In genomic region chr1:153456396-153456795, GRCh38 we compare ENCODE assay signal across 18 cellular contexts. TPM values are rescaled to one million over a fixed set of nuclear protein-coding genes. Genes with fewer than 3 reads are reported as not detected.
DNase-seq lines count a peak whose midpoint lies in the region.
"Had no signal": no experiment of that assay in that cellular context is flagged by ENCODE, and none has a peak within 500 bp of the region (broad histone marks: within the 10 kb centered on the region; RNA-seq: fewer than 3 reads in every experiment).

No MANE protein-coding gene starts in this region.

- no peaks in the 10 kb centered on the region for H3K9me2 ChIP-seq in Karpas-422 (replicated peaks; ENCODE audit: insufficient read depth, low read length)

- no peak overlapping the region for H3K4me3 ChIP-seq in Karpas-422 (ENCODE audit: low read length)
- H3K4me3 ChIP-seq: A549; BLaER1 treated with 17β-estradiol and CSF1 and Interleukin-3, amounts not matched to agents 10 nM and 100 nM had no signal

- no peaks in the 10 kb centered on the region for H3K79me2 ChIP-seq in Karpas-422 (ENCODE audit: low read length)

- no peaks in the 10 kb centered on the region for H4K20me1 ChIP-seq in Karpas-422 (ENCODE audit: insufficient read depth, low read depth, low read length)
- H4K20me1 ChIP-seq: BLaER1 treated with 17β-estradiol and CSF1 and Interleukin-3, amounts not matched to agents 10 nM and 100 nM had no signal

- H3K36me3 ChIP-seq in Karpas-422 (ENCODE audit: insufficient read depth, low read length), result no peaks in the 10 kb centered on the region
- H3K36me3 ChIP-seq: BLaER1 treated with 17β-estradiol and CSF1 and Interleukin-3, amounts not matched to agents 10 nM and 100 nM had no signal

- H2AFZ ChIP-seq in Karpas-422 (ENCODE audit: low read length), result no peak overlapping the region

- no peak overlapping the region for H3K27ac ChIP-seq in Karpas-422 (ENCODE audit: low read length)
- H3K27ac ChIP-seq: 22Rv1; A549; BLaER1 treated with 17β-estradiol and CSF1 and Interleukin-3, amounts not matched to agents 10 nM and 100 nM; C4-2B had no signal

- H3K27me3 ChIP-seq in Karpas-422 (ENCODE audit: low read length), result no peaks in the 10 kb centered on the region
- H3K27me3 ChIP-seq: BLaER1 treated with 17β-estradiol and CSF1 and Interleukin-3, amounts not matched to agents 10 nM and 100 nM had no signal

- no peaks in the 10 kb centered on the region for H3K9me3 ChIP-seq in Karpas-422 (ENCODE audit: low read length)
- H3K9me3 ChIP-seq: A549; BLaER1 treated with 17β-estradiol and CSF1 and Interleukin-3, amounts not matched to agents 10 nM and 100 nM; Caco-2 had no signal

- H3K4me2 ChIP-seq in Karpas-422 (ENCODE audit: low read depth, low read length, poor library complexity, severe bottlenecking), result no peak overlapping the region
- H3K4me2 ChIP-seq: A549; BLaER1 treated with 17β-estradiol and CSF1 and Interleukin-3, amounts not matched to agents 10 nM and 100 nM had no signal

- peak; percentile 32 for DNase-seq in Karpas-422
- peak; percentile 38 for DNase-seq in middle frontal gyrus (ENCODE audit: extremely low spot score, low spot score)
- peak; percentile 23 for DNase-seq in superior temporal gyrus (ENCODE audit: extremely low spot score)
- no peak for DNase-seq in activated CD4-positive, alpha-beta T cell treated with anti-CD3 and anti-CD28 coated beads, Interleukin-2, amount 50 U/mL, for 1 hour
- DNase-seq in NCI-H524 treated with DMSO at 0.1 percent for 48 hours (lab: John Stamatoyannopoulos, UW), result no peak
- DNase-seq: AML-193; Caco-2; Calu3; CD4-positive, alpha-beta T cell; CD8-positive, alpha-beta T cell; DMS79 treated with DMSO at 0.1 percent for 48 hours; GF-D8 had no signal

- H3K4me1 ChIP-seq in Karpas-422 (ENCODE audit: low read length), result no peaks in the 10 kb centered on the region
- H3K4me1 ChIP-seq: A549, Caco-2 had no signal

- H3K9ac ChIP-seq in Karpas-422 (ENCODE audit: low read length), result no peak overlapping the region
- H3K9ac ChIP-seq: BLaER1 treated with 17β-estradiol and CSF1 and Interleukin-3, amounts not matched to agents 10 nM and 100 nM had no signal

RNA-seq across cellular contexts. Expression of gene S100A7, which starts 4.1 kb away (rescaled TPM):
- total RNA-seq in Karpas-422 (2014; rRNA removed; shearing (Covaris generic); ENCODE audit: low replicate concordance), result not detected in 2 replicates
- total RNA-seq: A172; B cell; Caco-2; Calu3; CD4-positive, alpha-beta T cell; CD8-positive, alpha-beta T cell had no signal

RNA-seq across cellular contexts. Expression of gene S100A7A, which starts 40.1 kb away (rescaled TPM):
- not detected in 2 replicates for total RNA-seq in Karpas-422 (2014; rRNA removed; shearing (Covaris generic); ENCODE audit: low replicate concordance)
- total RNA-seq: A172; B cell; Caco-2; Calu3; CD4-positive, alpha-beta T cell; CD8-positive, alpha-beta T cell had no signal

Comparison
In these comparisons a context has a peak if more than half of its experiments do, and no peak if none do; other contexts are left out.
1. DNase-seq: peak in Karpas-422 (single experiment), middle frontal gyrus (single experiment) and superior temporal gyrus (single experiment); none in activated CD4-positive, alpha-beta T cell treated with anti-CD3 and anti-CD28 coated beads, Interleukin-2, amount 50 U/mL, for 1 hour (single experiment) and NCI-H524 treated with DMSO at 0.1 percent for 48 hours (single experiment).